Comparison of ENCODE assay signal across 1 cellular context in genomic region chr22:45335854-45336492, GRCh38.
TF ChIP-seq lines count a peak whose summit lies in the region.

No MANE protein-coding gene starts in this region.

TF ChIP-seq in K562, 482 proteins besides CTCF, POLR2A, EP300 and RAD21:
- TF ChIP-seq KAT8 (IDR thresholded peaks at IDR 0.05; ENCODE audit: low read depth) (no peak), POLR2G (IDR thresholded peaks at IDR 0.05; ENCODE audit: low read depth, low read length) (0 out of 2 replicates have a peak, but pooled peaks have one; percentile 19), NCOA6 (IDR thresholded peaks at IDR 0.05) (no peak)
